22 cellular contexts compared by ENCODE assay signal in genomic region chr22:20937794-20938148, GRCh38. TPM values are rescaled to one million over a fixed set of nuclear protein-coding genes. Genes with fewer than 3 reads are reported as not detected.
DNase-seq lines count a peak whose midpoint lies in the region; ATAC-seq and TF ChIP-seq lines count a peak whose summit lies in the region.
"Had no signal": no experiment of that assay in that cellular context is flagged by ENCODE, and none has a peak within 500 bp of the region (broad histone marks: within the 10 kb centered on the region; RNA-seq: fewer than 3 reads in every experiment).

No MANE protein-coding gene starts in this region.

- H3K4me3 Mint-ChIP-seq in chondrocyte (ENCODE audit: unreplicated experiment): no peak overlapping the region
- H3K4me3 Mint-ChIP-seq in naive thymus-derived CD8-positive, alpha-beta T cell: peak overlapping the region; percentile 6 to 70 (median 52)
- H3K4me3 Mint-ChIP-seq: activated T-cell treated with anti-CD3 and anti-CD28 coated beads, Interleukin-2, amount 50 U/mL, for 4 hours had no signal

- no peaks in the 10 kb centered on the region for H3K9me3 Mint-ChIP-seq in chondrocyte (ENCODE audit: low read depth)
- no peaks in the 10 kb centered on the region for H3K9me3 Mint-ChIP-seq in naive thymus-derived CD8-positive, alpha-beta T cell
- H3K9me3 Mint-ChIP-seq: activated naive CD4-positive, alpha-beta T cell treated with anti-CD3 and anti-CD28 coated beads, Interleukin-2, amount 50 U/mL, for 24 hours; activated T-cell treated with anti-CD3 and anti-CD28 coated beads, Interleukin-2, amount 50 U/mL, for 4 hours had no signal

- peaks cover 9% of the 10 kb centered on the region for H3K36me3 Mint-ChIP-seq in chondrocyte (ENCODE audit: low read depth)
- peaks cover 0 to 91% (median 12%) of the 10 kb centered on the region in 3 donors for H3K36me3 Mint-ChIP-seq in naive thymus-derived CD8-positive, alpha-beta T cell

- H3K9me3 ChIP-seq in cardiac muscle cell (ENCODE audit: low read depth): no peaks in the 10 kb centered on the region
- no peaks in the 10 kb centered on the region for H3K9me3 ChIP-seq in upper lobe of right lung
- H3K9me3 ChIP-seq: esophagus muscularis mucosa, HAP-1, upper lobe of left lung had no signal

- ATAC-seq in naive thymus-derived CD8-positive, alpha-beta T cell: no peak
- no peak for ATAC-seq in upper lobe of right lung

- H3K36me3 ChIP-seq in cardiac muscle cell: peaks cover 19% of the 10 kb centered on the region
- H3K36me3 ChIP-seq in upper lobe of right lung: peaks cover 36% of the 10 kb centered on the region

- peaks cover 43% of the 10 kb centered on the region for H3K4me1 Mint-ChIP-seq in chondrocyte (ENCODE audit: low read depth)
- peaks cover 33 to 93% (median 80%) of the 10 kb centered on the region in 4 donors for H3K4me1 Mint-ChIP-seq in naive thymus-derived CD8-positive, alpha-beta T cell

- peak overlapping the region; percentile 27 for H3K27ac Mint-ChIP-seq in chondrocyte (ENCODE audit: unreplicated experiment)
- peak overlapping the region in 6 of 10 donors; percentile 8 to 88 (median 67) for H3K27ac Mint-ChIP-seq in naive thymus-derived CD8-positive, alpha-beta T cell

- H3K27ac ChIP-seq in cardiac muscle cell (peak overlapping the region; percentile 65), upper lobe of right lung (peak overlapping the region; percentile 0)
- H3K27ac ChIP-seq: esophagus muscularis mucosa had no signal

- DNase-seq in cardiac muscle cell (ENCODE audit: low read depth in 1 of 2, low spot score in 1 of 2) (no peak), cardiac septum (ENCODE audit: low spot score) (no peak), chondrocyte (ENCODE audit: low spot score) (peak; percentile 5), upper lobe of right lung (no peak), NCI-H2081 treated with DMSO at 0.1 percent for 48 hours (lab: John Stamatoyannopoulos, UW) (no peak), dermis blood vessel endothelial cell (no peak), NCI-H128 (lab: John Stamatoyannopoulos, UW; ENCODE audit: unreplicated experiment) (no peak)
- no peak for DNase-seq in naive thymus-derived CD8-positive, alpha-beta T cell
- DNase-seq: activated T-cell treated with anti-CD3 and anti-CD28 coated beads, Interleukin-2, amount 50 U/mL, for 4 hours; effector CD8-positive, alpha-beta T cell; KBM-7; kidney glomerular epithelial cell; mammary epithelial cell; NCI-H1694 treated with DMSO at 0.1 percent for 48 hours; NCI-H748 treated with DMSO at 0.1 percent for 48 hours; Right ventricle myocardium superior; stimulated activated CD4-positive, alpha-beta T cell treated with anti-CD3 and anti-CD28 coated beads, Interleukin-12 subunit alpha, Interleukin-12 subunit beta, amount 100 ng/mL, for 4 hours had no signal

- intact Hi-C loops in cardiac septum (cut with DNase I): no loop called here
- intact Hi-C loops in upper lobe of right lung (cut with DNase I): no loop called here

- H3K27me3 Mint-ChIP-seq in chondrocyte (ENCODE audit: low read depth): no peaks in the 10 kb centered on the region
- H3K27me3 Mint-ChIP-seq in naive thymus-derived CD8-positive, alpha-beta T cell: no peaks in the 10 kb centered on the region
- H3K27me3 Mint-ChIP-seq: activated naive CD4-positive, alpha-beta T cell treated with anti-CD3 and anti-CD28 coated beads, Interleukin-2, amount 50 U/mL, for 24 hours had no signal

- POLR2A ChIA-PET in naive thymus-derived CD8-positive, alpha-beta T cell (lab: Charles Lee): no interaction called here

- H3K4me3 ChIP-seq in cardiac muscle cell (no peak overlapping the region), upper lobe of right lung (no peak overlapping the region)
- H3K4me3 ChIP-seq: esophagus muscularis mucosa, HAP-1, upper lobe of left lung had no signal

- TF ChIP-seq CTCF in cardiac muscle cell (IDR thresholded peaks at IDR 0.05; ENCODE audit: low read depth, low read length) (no peak), chondrocyte (IDR thresholded peaks at IDR 0.05) (no peak), upper lobe of right lung (IDR thresholded peaks at IDR 0.05) (no peak)

- H3K27me3 ChIP-seq in cardiac muscle cell (no peaks in the 10 kb centered on the region), upper lobe of right lung (no peaks in the 10 kb centered on the region)
- H3K27me3 ChIP-seq: esophagus muscularis mucosa, upper lobe of left lung had no signal

- peaks cover 13% of the 10 kb centered on the region for H3K4me1 ChIP-seq in cardiac muscle cell (ENCODE audit: low read depth)
- H3K4me1 ChIP-seq in upper lobe of right lung: peaks cover 43% of the 10 kb centered on the region

RNA-seq across cellular contexts. Expression of gene CRKL, which starts 20.6 kb away (rescaled TPM):
- total RNA-seq in cardiac muscle cell: 74.3 and 80.9 TPM in 2 replicates
- polyA plus RNA-seq in cardiac muscle cell: 42.4 and 60.1 TPM in 2 replicates
- 55.5 TPM for total RNA-seq in cardiac septum
- total RNA-seq in chondrocyte: 45.3 to 49.2 TPM (median 46.3 TPM) in 3 replicates
- total RNA-seq in naive thymus-derived CD8-positive, alpha-beta T cell: 10 to 100 TPM; 75.1 to 79.0 TPM
- 10 to 100 TPM; 39.0 to 53.8 (median 40.1) TPM for polyA plus RNA-seq in naive thymus-derived CD8-positive, alpha-beta T cell
- total RNA-seq in upper lobe of right lung: 60.8 TPM
- 50.2 and 54.4 TPM in 2 replicates for total RNA-seq in dermis blood vessel endothelial cell

RNA-seq across cellular contexts. Expression of gene AIFM3, which starts 29.3 kb away (rescaled TPM):
- total RNA-seq in cardiac muscle cell (2.0 and 4.8 TPM in 2 replicates), cardiac septum (0.54 TPM), chondrocyte (0.47 TPM in 1 of 3 replicates, not detected in the others), upper lobe of right lung (5.7 TPM), dermis blood vessel endothelial cell (0.05 and 0.17 TPM in 2 replicates)
- polyA plus RNA-seq in cardiac muscle cell: 0.67 and 0.87 TPM in 2 replicates
- total RNA-seq in naive thymus-derived CD8-positive, alpha-beta T cell: 1 to 10 TPM in 1 of 2 experiments, under 1 TPM in 1; 0.47 to 1.3 TPM
- under 1 TPM; 0.16 to 0.53 (median 0.32) TPM for polyA plus RNA-seq in naive thymus-derived CD8-positive, alpha-beta T cell
- total RNA-seq: A673 had no signal

RNA-seq across cellular contexts. Expression of gene LZTR1, which starts 44.3 kb away (rescaled TPM):
- 50.8 and 62.6 TPM in 2 replicates for total RNA-seq in cardiac muscle cell
- 41.7 and 60.9 TPM in 2 replicates for polyA plus RNA-seq in cardiac muscle cell
- 33.0 TPM for total RNA-seq in cardiac septum
- 86.4 to 103 TPM (median 87.0 TPM) in 3 replicates for total RNA-seq in chondrocyte
- total RNA-seq in naive thymus-derived CD8-positive, alpha-beta T cell: 100 to 1,000 TPM in 1 of 2 experiments, 10 to 100 TPM in 1; 92.9 to 103 TPM
- polyA plus RNA-seq in naive thymus-derived CD8-positive, alpha-beta T cell: 10 to 100 TPM in 2 of 3 donors, 1 to 10 TPM in 1; 8.6 to 14.5 (median 12.3) TPM
- 56.7 TPM for total RNA-seq in upper lobe of right lung
- total RNA-seq in dermis blood vessel endothelial cell: 51.6 and 60.9 TPM in 2 replicates
